Comparison of ENCODE assay signal across 1 cellular context in the genomic region with DNA sequence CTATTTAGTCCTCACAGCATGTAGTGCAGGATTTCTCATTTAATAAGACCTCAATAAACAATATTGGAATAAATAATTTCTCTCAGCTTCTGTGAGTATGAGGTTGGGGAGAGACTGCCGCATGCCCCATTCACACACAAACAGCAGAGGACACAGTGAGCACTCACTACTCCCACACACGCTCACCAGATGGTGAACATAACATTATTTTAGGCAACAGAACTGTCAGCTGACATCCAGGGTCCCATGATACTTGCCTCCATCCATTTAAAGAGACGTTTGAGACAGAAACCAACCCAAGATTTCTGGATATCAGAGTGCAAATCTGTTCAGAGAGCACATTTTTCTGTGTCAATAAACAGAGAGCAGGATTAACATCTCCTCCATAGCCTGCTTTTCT.
TF ChIP-seq lines count a peak whose summit lies in the region.

No MANE protein-coding gene starts in this region.

TF ChIP-seq in K562, 482 proteins besides CTCF, POLR2A, EP300 and RAD21 (continued from another document):
- no peak for TF ChIP-seq CEBPZ (IDR thresholded peaks at IDR 0.05; ENCODE audit: borderline replicate concordance, low read depth, low read length)
- no peak for TF ChIP-seq PTBP1 (IDR thresholded peaks at IDR 0.05; ENCODE audit: low read depth, low read length)
- TF ChIP-seq, protein P1, sequence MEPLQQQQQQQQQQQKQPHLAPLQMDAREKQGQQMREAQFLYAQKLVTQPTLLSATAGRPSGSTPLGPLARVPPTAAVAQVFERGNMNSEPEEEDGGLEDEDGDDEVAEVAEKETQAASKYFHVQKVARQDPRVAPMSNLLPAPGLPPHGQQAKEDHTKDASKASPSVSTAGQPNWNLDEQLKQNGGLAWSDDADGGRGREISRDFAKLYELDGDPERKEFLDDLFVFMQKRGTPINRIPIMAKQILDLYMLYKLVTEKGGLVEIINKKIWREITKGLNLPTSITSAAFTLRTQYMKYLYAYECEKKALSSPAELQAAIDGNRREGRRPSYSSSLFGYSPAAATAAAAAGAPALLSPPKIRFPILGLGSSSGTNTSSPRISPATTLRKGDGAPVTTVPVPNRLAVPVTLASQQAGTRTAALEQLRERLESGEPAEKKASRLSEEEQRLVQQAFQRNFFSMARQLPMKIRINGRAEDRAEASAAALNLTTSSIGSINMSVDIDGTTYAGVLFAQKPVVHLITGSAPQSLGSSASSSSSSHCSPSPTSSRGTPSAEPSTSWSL (CRISPR knock-in tag; IDR thresholded peaks at IDR 0.05; ENCODE audit: borderline replicate concordance), result no peak
- no peak for TF ChIP-seq MYNN (IDR thresholded peaks at IDR 0.05)
- TF ChIP-seq MYNN (CRISPR knock-in tag; IDR thresholded peaks at IDR 0.05), result no peak
- TF ChIP-seq SMARCC2 (IDR thresholded peaks at IDR 0.05; ENCODE audit: low read depth), result no peak
